ENCODE assay signal across 7 cellular contexts in genomic region chr6:156719395-156719719, GRCh38. TPM values are rescaled to one million over a fixed set of nuclear protein-coding genes. Genes with fewer than 3 reads are reported as not detected.
A peak's percentile ranks its signal among the peaks of the same experiment; 100 is the strongest.
DNase-seq lines count a peak whose midpoint lies in the region; ATAC-seq and TF ChIP-seq lines count a peak whose summit lies in the region.

No MANE protein-coding gene starts in this region.

- H3K4me3 ChIP-seq in KMS-11 (IDR thresholded peaks at IDR 0.05; ENCODE audit: insufficient read depth, low read depth, low read length) (peak overlapping the region; percentile 29), stomach smooth muscle (ENCODE audit: low read length in 2 of 2) (peak overlapping the region; percentile 69 to 73), aorta (ENCODE audit: low read length in 2 of 2) (peak overlapping the region in 1 of 2 donors; percentile 19)

- intact Hi-C loops in aorta (cut with DNase I), result loop anchor here in 1 of 2 donors (2.0 kb wide), 1 partner anchor 59 kb away; no protein-coding TSS in a partner anchor

- peak overlapping the region; percentile 85 for H2AFZ ChIP-seq in KMS-11 (ENCODE audit: low read depth)

- no peak for TF ChIP-seq CTCF in KMS-11 (conservative IDR thresholded peaks at IDR 0.05; ENCODE audit: low read depth, low read length)

- H3K27ac ChIP-seq in KMS-11 (peak overlapping the region; percentile 82), layer of hippocampus (ENCODE audit: low read depth, low read length) (peak overlapping the region; percentile 89), stomach smooth muscle (ENCODE audit: low read length) (peak overlapping the region; percentile 87), aorta (ENCODE audit: low read depth in 1 of 2, low read length in 2 of 2) (peak overlapping the region in 1 of 2 donors; percentile 96)

- peaks cover 16% of the 10 kb centered on the region for H3K4me1 Mint-ChIP-seq in activated naive CD8-positive, alpha-beta T cell treated with anti-CD3 and anti-CD28 coated beads for 36 hours

- no peaks in the 10 kb centered on the region for H3K27me3 Mint-ChIP-seq in activated naive CD8-positive, alpha-beta T cell treated with anti-CD3 and anti-CD28 coated beads for 36 hours

- peak overlapping the region; percentile 68 for H3K4me2 ChIP-seq in KMS-11

- H3K4me3 Mint-ChIP-seq in activated naive CD8-positive, alpha-beta T cell treated with anti-CD3 and anti-CD28 coated beads for 36 hours, result peak overlapping the region; percentile 68

- no peaks in the 10 kb centered on the region for H3K79me2 ChIP-seq in KMS-11 (ENCODE audit: insufficient read depth, low read depth)

- H3K4me1 ChIP-seq in KMS-11 (ENCODE audit: low read depth, poor library complexity, severe bottlenecking) (peaks cover 28% of the 10 kb centered on the region), stomach smooth muscle (ENCODE audit: control insufficient read depth, insufficient read depth, low read length) (peaks cover 28% of the 10 kb centered on the region), aorta (ENCODE audit: control insufficient read depth in 1 of 2, insufficient read depth in 2 of 2, low read length in 2 of 2) (no peaks in the 10 kb centered on the region)

- H3K9me3 Mint-ChIP-seq in activated naive CD8-positive, alpha-beta T cell treated with anti-CD3 and anti-CD28 coated beads for 36 hours, result no peaks in the 10 kb centered on the region

- H3K9me3 ChIP-seq in stomach smooth muscle (ENCODE audit: control insufficient read depth in 2 of 2, low read length in 2 of 2) (no peaks in the 10 kb centered on the region), aorta (ENCODE audit: control insufficient read depth, low read length) (no peaks in the 10 kb centered on the region)

- no peaks in the 10 kb centered on the region for H3K27me3 ChIP-seq in KMS-11 (ENCODE audit: insufficient read depth, low read depth)
- H3K27me3 ChIP-seq in layer of hippocampus (ENCODE audit: control insufficient read depth, insufficient read depth, low read length), result no peaks in the 10 kb centered on the region
- H3K27me3 ChIP-seq in stomach smooth muscle (ENCODE audit: control insufficient read depth in 1 of 2, insufficient read depth in 2 of 2, low read length in 2 of 2), result no peaks in the 10 kb centered on the region
- no peaks in the 10 kb centered on the region for H3K27me3 ChIP-seq in aorta (ENCODE audit: control insufficient read depth in 1 of 2, insufficient read depth in 2 of 2, low read length in 1 of 2)

- H3K36me3 Mint-ChIP-seq in activated naive CD8-positive, alpha-beta T cell treated with anti-CD3 and anti-CD28 coated beads for 36 hours, result no peaks in the 10 kb centered on the region

- ATAC-seq in aorta (ENCODE audit: low FRiP score) (no peak), GM21447 (IDR thresholded peaks at IDR 0.05; ENCODE audit: unreplicated experiment) (no peak)

- H3K9ac ChIP-seq in KMS-11, result peak overlapping the region; percentile 73
- H3K9ac ChIP-seq in stomach smooth muscle (ENCODE audit: low read length in 2 of 2), result peak overlapping the region; percentile 83 to 84

- H4K20me1 ChIP-seq in KMS-11 (ENCODE audit: insufficient read depth), result no peaks in the 10 kb centered on the region

- no peak for DNase-seq in activated naive CD8-positive, alpha-beta T cell treated with anti-CD3 and anti-CD28 coated beads for 36 hours
- DNase-seq in aorta, result no peak
- DNase-seq in dermis blood vessel endothelial cell, result no peak

- no peaks in the 10 kb centered on the region for H3K36me3 ChIP-seq in KMS-11 (ENCODE audit: insufficient read depth)
- no peaks in the 10 kb centered on the region for H3K36me3 ChIP-seq in stomach smooth muscle (ENCODE audit: control insufficient read depth in 2 of 2, insufficient read depth in 2 of 2, low read length in 2 of 2)
- no peaks in the 10 kb centered on the region for H3K36me3 ChIP-seq in aorta (ENCODE audit: control insufficient read depth in 1 of 2, insufficient read depth in 2 of 2, low read length in 1 of 2)

- H3K27ac Mint-ChIP-seq in activated naive CD8-positive, alpha-beta T cell treated with anti-CD3 and anti-CD28 coated beads for 36 hours, result peak overlapping the region; percentile 82

- WGBS in aorta, 2 donors, result 68 to 71% methylated on average over 13 of the region's 13 CpGs

RNA-seq across cellular contexts. Expression of gene ARID1B, which starts 57.8 kb away (rescaled TPM):
- total RNA-seq in activated naive CD8-positive, alpha-beta T cell treated with anti-CD3 and anti-CD28 coated beads for 36 hours, result 10 to 100 TPM; 40.6 to 41.5 TPM
- total RNA-seq in aorta (100 to 1,000 TPM in 1 of 2 donors, 10 to 100 TPM in 1; 92.0 to 143 TPM), dermis blood vessel endothelial cell (37.8 and 45.9 TPM in 2 replicates)
- polyA plus RNA-seq in aorta, result 10 to 100 TPM in 1 of 2 donors, 1 to 10 TPM in 1; 6.5 to 16.9 TPM
